ENCODE assay signal across 8 cellular contexts in the genomic region with DNA sequence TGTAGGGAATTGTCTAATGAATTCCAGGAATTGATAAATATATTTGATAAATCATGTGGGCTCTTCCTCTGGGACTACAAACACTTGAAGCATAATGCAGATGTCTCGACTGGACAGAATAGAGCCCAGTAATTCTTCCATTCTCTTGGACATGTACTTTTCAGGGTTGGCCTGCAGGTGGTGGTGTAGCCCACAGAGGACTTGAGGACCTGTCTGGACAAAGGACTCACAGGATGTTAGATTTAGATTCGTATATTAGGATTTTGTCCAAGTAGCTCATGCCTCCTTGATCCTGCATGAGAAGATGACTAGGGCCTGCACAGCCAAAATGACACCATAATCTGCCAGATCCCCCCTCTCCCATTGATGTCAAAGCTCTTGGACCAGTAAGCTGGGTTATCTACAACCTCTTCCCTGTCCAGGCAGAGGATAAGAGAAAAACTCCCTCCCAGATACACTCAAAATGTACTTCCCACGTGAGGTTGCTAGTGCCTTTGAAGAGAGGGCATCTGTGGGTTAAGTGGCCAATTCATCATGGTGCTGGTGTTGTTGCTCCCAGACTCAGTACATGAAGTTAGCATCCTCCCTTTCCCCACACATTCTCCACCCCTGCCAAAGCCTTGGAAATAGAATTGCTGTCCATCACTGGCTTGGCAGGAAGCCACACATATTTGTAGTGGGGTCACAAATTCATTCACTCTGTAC.
DNase-seq lines count a peak whose midpoint lies in the region; ATAC-seq, FAIRE-seq and TF ChIP-seq lines count a peak whose summit lies in the region.

No MANE protein-coding gene starts in this region.

- peak; percentile 33 for DNase-seq in NCI-H345 (lab: John Stamatoyannopoulos, UW)
- no peak for DNase-seq in NCI-H345 treated with DMSO at 0.1 percent for 48 hours (lab: John Stamatoyannopoulos, UW; ENCODE audit: unreplicated experiment)
- peak; percentile 38 to 62 for DNase-seq in NCI-H446 (lab: John Stamatoyannopoulos, UW)
- peak; percentile 53 to 64 for DNase-seq in activated CD4-positive, alpha-beta T cell treated with anti-CD3 and anti-CD28 coated beads, Interleukin-2, amount 50 U/mL, for 48 hours
- DNase-seq in endothelial cell of umbilical vein (ENCODE audit: low read depth, low spot score) = peak; percentile 77
- peak in 2 of 3 donors; percentile 72 to 77 for DNase-seq in mucosa of descending colon
- DNase-seq in superior temporal gyrus (ENCODE audit: extremely low spot score) = peak; percentile 76

- no peaks in the 10 kb centered on the region for H3K79me2 ChIP-seq in endothelial cell of umbilical vein (ENCODE audit: control insufficient read depth, insufficient read depth, low read length)

- no peak for TF ChIP-seq POLR2A in endothelial cell of umbilical vein (IDR thresholded peaks at IDR 0.05; ENCODE audit: low read depth, low read length)

- peak; percentile 82 for FAIRE-seq in endothelial cell of umbilical vein (lab: Jason Lieb, UNC)

- H3K9me1 ChIP-seq in endothelial cell of umbilical vein (replicated peaks; ENCODE audit: control insufficient read depth, extremely low read depth, insufficient read depth, low read length) = no peaks in the 10 kb centered on the region

- no TSS peak for BruUV-seq in endothelial cell of umbilical vein (replicated peaks; lab: Mats Ljungman, UMichigan)

- H3K4me1 ChIP-seq in endothelial cell of umbilical vein (ENCODE audit: control insufficient read depth, extremely low read depth, insufficient read depth, low read length) (peaks cover 18% of the 10 kb centered on the region), mucosa of descending colon (ENCODE audit: low read depth) (no peaks in the 10 kb centered on the region)

- TF ChIP-seq CTCF in endothelial cell of umbilical vein (IDR thresholded peaks at IDR 0.05; ENCODE audit: extremely low read depth in 1 of 2, insufficient read depth in 1 of 2, low read depth in 1 of 2, low read length in 2 of 2) (peak; percentile 65 to 74), mucosa of descending colon (IDR thresholded peaks at IDR 0.05) (peak; percentile 32)

- ATAC-seq in HG02642 (IDR thresholded peaks at IDR 0.05; ENCODE audit: poor library complexity, unreplicated experiment) = peak; percentile 79
- ATAC-seq in mucosa of descending colon = peak; percentile 93

- H3K27me3 ChIP-seq in endothelial cell of umbilical vein (ENCODE audit: control insufficient read depth in 2 of 2, insufficient read depth in 2 of 2, low read length in 2 of 2) = peaks cover 0 to 3% of the 10 kb centered on the region in 2 experiments

- H3K4me2 ChIP-seq in endothelial cell of umbilical vein (ENCODE audit: insufficient read depth, low read length) = no peak overlapping the region

- POLR2A ChIA-PET in endothelial cell of umbilical vein (lab: Charles Lee) = no interaction called here

- no peak overlapping the region for H3K27ac ChIP-seq in endothelial cell of umbilical vein (ENCODE audit: insufficient read depth, low read depth, low read length)

- H3K4me3 ChIP-seq in endothelial cell of umbilical vein (replicated peaks in 1 of 3; ENCODE audit: insufficient read depth in 1 of 3, low read depth in 1 of 3, low read length in 3 of 3) (no peak overlapping the region), mucosa of descending colon (no peak overlapping the region)

- intact Hi-C loops in endothelial cell of umbilical vein (cut with micrococcal nuclease) = loop anchor here (1.0 to 10.0 kb wide), 7 partner anchors 47 to 705 kb away; a partner anchor contains a TSS
- intact Hi-C loops in mucosa of descending colon (cut with DNase I, micrococcal nuclease) = loop anchor here in 1 of 2 donors (5.0 kb wide), 1 partner anchor 50 kb away; no protein-coding TSS in a partner anchor

- no peak overlapping the region for H3K9ac ChIP-seq in endothelial cell of umbilical vein (replicated peaks; ENCODE audit: extremely low read depth, insufficient read depth, low read length)

- no peaks in the 10 kb centered on the region for H4K20me1 ChIP-seq in endothelial cell of umbilical vein (replicated peaks; ENCODE audit: control insufficient read depth, extremely low read depth, insufficient read depth, low read length)

- H3K9me3 ChIP-seq in endothelial cell of umbilical vein (replicated peaks; ENCODE audit: control insufficient read depth, insufficient read depth, low read length) (no peaks in the 10 kb centered on the region), mucosa of descending colon (no peaks in the 10 kb centered on the region)

- no peaks in the 10 kb centered on the region for H3K36me3 ChIP-seq in endothelial cell of umbilical vein (ENCODE audit: control insufficient read depth in 2 of 2, extremely low read depth in 1 of 2, insufficient read depth in 2 of 2, low read length in 2 of 2)
- H3K36me3 ChIP-seq in mucosa of descending colon (ENCODE audit: low read depth) = no peaks in the 10 kb centered on the region

- dilution Hi-C loops in endothelial cell of umbilical vein (cut with MboI; ENCODE audit: extremely low pct_ligation_motif_present, low sequenced_read_pairs) = no loop called here

- peak overlapping the region; percentile 91 for H2AFZ ChIP-seq in endothelial cell of umbilical vein (ENCODE audit: low read depth, low read length)

- CTCF ChIA-PET in endothelial cell of umbilical vein (lab: Charles Lee) = interaction anchor here (0.6 to 3.0 kb wide), 44 partner anchors 8 to 720 kb away, joined by 3 to 28 read pairs (median 4); a partner anchor contains a TSS

TF ChIP-seq in endothelial cell of umbilical vein, 7 proteins besides CTCF, POLR2A, EP300 and RAD21:
- TF ChIP-seq JUN (IDR thresholded peaks at IDR 0.05; ENCODE audit: borderline replicate concordance, insufficient read depth, insufficient read length, low read depth) (no peak), EZH2 (IDR thresholded peaks at IDR 0.05; ENCODE audit: borderline replicate concordance, low read depth, low read length, severe bottlenecking) (no peak), MYC (IDR thresholded peaks at IDR 0.05; ENCODE audit: low read depth, low read length) (no peak), GATA2 (IDR thresholded peaks at IDR 0.05; ENCODE audit: insufficient read depth, insufficient read length, low read depth, low read length) (no peak), POLR2AphosphoS5 (IDR thresholded peaks at IDR 0.05; ENCODE audit: insufficient read depth, low read depth, low read length) (no peak), FOS (IDR thresholded peaks at IDR 0.05; ENCODE audit: borderline replicate concordance, insufficient read depth, low read length) (no peak)
- TF ChIP-seq, protein P1, sequence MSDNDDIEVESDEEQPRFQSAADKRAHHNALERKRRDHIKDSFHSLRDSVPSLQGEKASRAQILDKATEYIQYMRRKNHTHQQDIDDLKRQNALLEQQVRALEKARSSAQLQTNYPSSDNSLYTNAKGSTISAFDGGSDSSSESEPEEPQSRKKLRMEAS (IDR thresholded peaks at IDR 0.05; ENCODE audit: insufficient read depth, insufficient read length) = no peak
